8 cellular contexts compared by ENCODE assay signal in the genomic region with DNA sequence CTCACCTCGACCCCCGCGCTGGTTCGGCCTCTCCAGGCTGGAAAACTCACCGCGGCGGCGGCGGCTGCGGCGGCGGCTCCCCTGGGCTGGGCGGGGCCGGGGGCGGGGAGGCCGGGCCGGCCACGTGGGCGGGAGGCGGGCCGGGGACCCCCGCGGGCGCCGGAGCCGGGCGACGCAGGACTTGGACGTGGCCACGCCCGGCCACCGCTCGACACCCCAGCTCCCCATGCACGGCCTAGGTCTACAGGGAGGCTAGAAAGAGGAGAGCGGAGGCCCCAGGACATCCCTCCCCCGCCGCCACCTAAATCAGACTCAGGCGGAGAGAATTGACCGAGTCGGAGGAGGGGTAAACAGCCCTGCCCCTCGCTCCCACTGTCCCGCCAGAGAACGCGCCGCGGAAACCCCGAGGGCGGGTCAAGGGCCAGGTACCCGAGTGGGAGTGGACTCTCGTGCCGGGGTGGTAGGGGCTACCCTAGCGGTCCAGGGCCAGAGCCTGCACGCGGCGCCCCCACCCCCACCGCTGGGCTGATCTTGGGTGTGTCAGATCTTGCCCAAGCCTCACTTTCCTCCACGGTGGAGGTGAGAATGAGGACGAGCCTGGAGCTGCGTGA. TPM values are rescaled to one million over a fixed set of nuclear protein-coding genes. Genes with fewer than 3 reads are reported as not detected.
DNase-seq lines count a peak whose midpoint lies in the region; ATAC-seq and TF ChIP-seq lines count a peak whose summit lies in the region.

No MANE protein-coding gene starts in this region.

- H3K4me3 ChIP-seq in RWPE2 (ENCODE audit: severe bottlenecking) = peak overlapping the region; percentile 45
- peak overlapping the region; percentile 65 to 78 for H3K4me3 ChIP-seq in esophagus (ENCODE audit: low read depth in 1 of 2, low read length in 2 of 2)

- no peaks in the 10 kb centered on the region for H3K4me1 ChIP-seq in RWPE2 (ENCODE audit: insufficient read depth, poor library complexity, severe bottlenecking)
- H3K4me1 ChIP-seq in esophagus (ENCODE audit: control insufficient read depth in 2 of 2, insufficient read depth in 2 of 2, low read length in 1 of 2) = peaks cover 0 to 6% of the 10 kb centered on the region in 2 donors

- H3K27me3 ChIP-seq in RWPE2 (ENCODE audit: insufficient read depth, poor library complexity, severe bottlenecking) (no peaks in the 10 kb centered on the region), esophagus (ENCODE audit: control insufficient read depth in 1 of 2, insufficient read depth in 2 of 2, low read length in 2 of 2) (no peaks in the 10 kb centered on the region)

- DNase-seq in ACHN (peak; percentile 52), GM13977 (ENCODE audit: low spot score) (peak; percentile 77), RWPE2 (ENCODE audit: low spot score) (no peak), myocyte (ENCODE audit: low read depth) (peak; percentile 58), NOMO-1 treated with dmso at 0.1 percent for 144 hours (lab: John Stamatoyannopoulos, UW; ENCODE audit: unreplicated experiment) (no peak)

- no peaks in the 10 kb centered on the region for H3K36me3 ChIP-seq in RWPE2 (ENCODE audit: low read depth)
- H3K36me3 ChIP-seq in esophagus (ENCODE audit: control insufficient read depth in 2 of 2, insufficient read depth in 2 of 2, low read length in 1 of 2) = no peaks in the 10 kb centered on the region

- ATAC-seq in RWPE2 (ENCODE audit: low read depth) (peak; percentile 67), HG03097 (IDR thresholded peaks at IDR 0.05; ENCODE audit: low FRiP score, unreplicated experiment) (no peak), GM21390 (IDR thresholded peaks at IDR 0.05; ENCODE audit: unreplicated experiment) (no peak)

- 4% methylated on average over 54 to 59 of the region's 59 CpGs for WGBS in esophagus, 2 donors

- H3K27ac ChIP-seq in RWPE2 (ENCODE audit: poor library complexity, severe bottlenecking) = no peak overlapping the region
- peak overlapping the region; percentile 73 to 75 for H3K27ac ChIP-seq in esophagus (ENCODE audit: low read depth in 2 of 2, low read length in 1 of 2)

- H3K9me3 ChIP-seq in RWPE2 (ENCODE audit: severe bottlenecking) (peaks cover 2% of the 10 kb centered on the region), esophagus (ENCODE audit: control insufficient read depth in 2 of 2, insufficient read depth in 1 of 2, low read depth in 1 of 2, low read length in 1 of 2) (no peaks in the 10 kb centered on the region)

- TF ChIP-seq CTCF in GM13977 (IDR thresholded peaks at IDR 0.05; ENCODE audit: extremely low read depth, insufficient read depth, missing control alignments) (no peak), RWPE2 (IDR thresholded peaks at IDR 0.05; ENCODE audit: poor library complexity, severe bottlenecking) (no peak)

- in situ Hi-C loops in ACHN (cut with HindIII; ENCODE audit: low pct_ligation_motif_present, low pct_unique_long_range_greater_than_20kb, low sequenced_read_pairs) = no loop called here
- in situ Hi-C loops in GM13977 (cut with MboI; ENCODE audit: low pct_unique_long_range_greater_than_20kb, low sequenced_read_pairs, unreplicated experiment) = no loop called here

RNA-seq across cellular contexts. Expression of gene SPATA12, which starts 18.9 kb away (rescaled TPM):
- under 1 TPM; 0.02 to 0.05 TPM for polyA plus RNA-seq in esophagus
- total RNA-seq in myocyte = 0.19 TPM in 1 of 2 replicates, not detected in the other
- polyA plus RNA-seq in myocyte (2012) = 0.16 TPM

Comparison
In these comparisons a context has a peak if more than half of its experiments do, and no peak if none do; other contexts are left out.
1. DNase-seq: peak in ACHN (single experiment), GM13977 (single experiment) and myocyte (single experiment); none in RWPE2 (single experiment) and NOMO-1 treated with dmso at 0.1 percent for 144 hours (single experiment).